22 cellular contexts compared by ENCODE assay signal in genomic region chr3:96478496-96478895, GRCh38.
"Had no signal": no experiment of that assay in that cellular context is flagged by ENCODE, and none has a peak within 500 bp of the region (broad histone marks: within the 10 kb centered on the region; RNA-seq: fewer than 3 reads in every experiment).

No MANE protein-coding gene starts in this region.

- H3K9me3 Mint-ChIP-seq: activated naive CD4-positive, alpha-beta T cell treated with anti-CD3 and anti-CD28 coated beads, Interleukin-2, amount 50 U/mL, for 24 hours; mesothelial cell of epicardium; natural killer cell treated with Interleukin-12 subunit alpha and Interleukin-12 subunit beta and Interleukin-15 and Interleukin-18, amount 100 ng/mL, for 72 hours; stimulated activated naive CD8-positive, alpha-beta T cell treated with anti-CD3 and anti-CD28 coated beads, Interleukin-15, amount 100 ng/mL, for 72 hours had no signal

- H3K27me3 Mint-ChIP-seq: activated B cell treated with CpG ODN at 0.5 μM for 24 hours; activated CD4-positive, alpha-beta memory T cell treated with anti-CD3 and anti-CD28 coated beads, Interleukin-2, amount 10 ng/mL, durations not matched to agents 7 days and 5 days; activated naive CD4-positive, alpha-beta T cell treated with anti-CD3 and anti-CD28 coated beads, Interleukin-2, amount 50 U/mL, for 24 hours; activated T-cell treated with anti-CD3 and anti-CD28 coated beads, Interleukin-2, amount 50 U/mL, for 24 hours; natural killer cell treated with Interleukin-12 subunit alpha and Interleukin-12 subunit beta and Interleukin-15 and Interleukin-18, amount 100 ng/mL, for 72 hours; stimulated activated naive CD8-positive, alpha-beta T cell treated with anti-CD3 and anti-CD28 coated beads, Interleukin-15, amount 100 ng/mL, for 72 hours; T-cell had no signal

- ATAC-seq: esophagus mucosa; lower lobe of right lung; natural killer cell treated with Interleukin-12 subunit alpha and Interleukin-12 subunit beta and Interleukin-15 and Interleukin-18, amount 100 ng/mL, for 72 hours; right lobe of liver; stimulated activated naive CD8-positive, alpha-beta T cell treated with anti-CD3 and anti-CD28 coated beads, Interleukin-15, amount 100 ng/mL, for 72 hours; T-cell had no signal

- H3K79me2 ChIP-seq: parathyroid adenoma had no signal

- H3K4me3 Mint-ChIP-seq: activated B cell treated with CpG ODN at 0.5 μM for 24 hours; activated CD4-positive, alpha-beta memory T cell treated with anti-CD3 and anti-CD28 coated beads, Interleukin-2, amount 10 ng/mL, durations not matched to agents 7 days and 5 days; activated naive CD4-positive, alpha-beta T cell treated with anti-CD3 and anti-CD28 coated beads, Interleukin-2, amount 50 U/mL, for 24 hours; activated T-cell treated with anti-CD3 and anti-CD28 coated beads, Interleukin-2, amount 50 U/mL, for 24 hours; mesothelial cell of epicardium; natural killer cell treated with Interleukin-12 subunit alpha and Interleukin-12 subunit beta and Interleukin-15 and Interleukin-18, amount 100 ng/mL, for 72 hours; stimulated activated naive CD8-positive, alpha-beta T cell treated with anti-CD3 and anti-CD28 coated beads, Interleukin-15, amount 100 ng/mL, for 72 hours; T-cell had no signal

- H3K4me1 Mint-ChIP-seq: activated B cell treated with CpG ODN at 0.5 μM for 24 hours; activated CD4-positive, alpha-beta memory T cell treated with anti-CD3 and anti-CD28 coated beads, Interleukin-2, amount 10 ng/mL, durations not matched to agents 7 days and 5 days; activated naive CD4-positive, alpha-beta T cell treated with anti-CD3 and anti-CD28 coated beads, Interleukin-2, amount 50 U/mL, for 24 hours; mesothelial cell of epicardium; stimulated activated naive CD8-positive, alpha-beta T cell treated with anti-CD3 and anti-CD28 coated beads, Interleukin-15, amount 100 ng/mL, for 72 hours; T-cell had no signal

- H3K36me3 ChIP-seq: lower lobe of right lung, neutrophil, right lobe of liver, suprapubic skin had no signal

- H3K4me1 ChIP-seq: lower lobe of right lung, parathyroid adenoma, right lobe of liver, suprapubic skin had no signal

- H3K36me3 Mint-ChIP-seq: activated naive CD4-positive, alpha-beta T cell treated with anti-CD3 and anti-CD28 coated beads, Interleukin-2, amount 50 U/mL, for 24 hours; mesothelial cell of epicardium; natural killer cell treated with Interleukin-12 subunit alpha and Interleukin-12 subunit beta and Interleukin-15 and Interleukin-18, amount 100 ng/mL, for 72 hours; T-cell had no signal

- FAIRE-seq: islet of Langerhans, small intestine had no signal

- H3K9ac ChIP-seq: parathyroid adenoma had no signal

- H3K9me3 ChIP-seq: lower lobe of right lung, neutrophil, right lobe of liver, suprapubic skin had no signal

- H3K27me3 ChIP-seq: neutrophil, right lobe of liver, suprapubic skin had no signal

- H3K4me3 ChIP-seq: coronary artery, lower lobe of right lung, right lobe of liver, suprapubic skin had no signal

- H3K27ac Mint-ChIP-seq: activated B cell treated with CpG ODN at 0.5 μM for 24 hours; activated CD4-positive, alpha-beta memory T cell treated with anti-CD3 and anti-CD28 coated beads, Interleukin-2, amount 10 ng/mL, durations not matched to agents 7 days and 5 days; activated naive CD4-positive, alpha-beta T cell treated with anti-CD3 and anti-CD28 coated beads, Interleukin-2, amount 50 U/mL, for 24 hours; activated T-cell treated with anti-CD3 and anti-CD28 coated beads, Interleukin-2, amount 50 U/mL, for 24 hours; mesothelial cell of epicardium; natural killer cell treated with Interleukin-12 subunit alpha and Interleukin-12 subunit beta and Interleukin-15 and Interleukin-18, amount 100 ng/mL, for 72 hours; stimulated activated naive CD8-positive, alpha-beta T cell treated with anti-CD3 and anti-CD28 coated beads, Interleukin-15, amount 100 ng/mL, for 72 hours; T-cell had no signal

- H2AFZ ChIP-seq: parathyroid adenoma had no signal

- DNase-seq: activated B cell treated with CpG ODN at 0.5 μM for 24 hours; activated CD4-positive, alpha-beta memory T cell treated with anti-CD3 and anti-CD28 coated beads, Interleukin-2, amount 10 ng/mL, durations not matched to agents 7 days and 5 days; activated CD4-positive, alpha-beta T cell treated with anti-CD3 and anti-CD28 coated beads for 48 hours; activated effector memory CD4-positive, alpha-beta T cell treated with Interleukin-2 at 50 U/mL for 16 hours; activated T-cell treated with anti-CD3 and anti-CD28 coated beads, Interleukin-2, amount 50 U/mL, for 24 hours; lower lobe of right lung; small intestine; stimulated activated CD4-positive, alpha-beta T cell treated with anti-CD3 and anti-CD28 coated beads, Interleukin-15, amount 100 ng/mL, for 24 hours; stimulated activated CD4-positive, alpha-beta T cell treated with anti-CD3 and anti-CD28 coated beads, Interleukin-2, amount 100 ng/mL, for 48 hours; stimulated activated naive CD8-positive, alpha-beta T cell treated with anti-CD3 and anti-CD28 coated beads, Interleukin-15, amount 100 ng/mL, for 72 hours; T-cell; trophoblast cell had no signal

- H3K27ac ChIP-seq: coronary artery, lower lobe of right lung, neutrophil, parathyroid adenoma, right lobe of liver, suprapubic skin had no signal
